Comparison of ENCODE assay signal across 8 cellular contexts in the genomic region with DNA sequence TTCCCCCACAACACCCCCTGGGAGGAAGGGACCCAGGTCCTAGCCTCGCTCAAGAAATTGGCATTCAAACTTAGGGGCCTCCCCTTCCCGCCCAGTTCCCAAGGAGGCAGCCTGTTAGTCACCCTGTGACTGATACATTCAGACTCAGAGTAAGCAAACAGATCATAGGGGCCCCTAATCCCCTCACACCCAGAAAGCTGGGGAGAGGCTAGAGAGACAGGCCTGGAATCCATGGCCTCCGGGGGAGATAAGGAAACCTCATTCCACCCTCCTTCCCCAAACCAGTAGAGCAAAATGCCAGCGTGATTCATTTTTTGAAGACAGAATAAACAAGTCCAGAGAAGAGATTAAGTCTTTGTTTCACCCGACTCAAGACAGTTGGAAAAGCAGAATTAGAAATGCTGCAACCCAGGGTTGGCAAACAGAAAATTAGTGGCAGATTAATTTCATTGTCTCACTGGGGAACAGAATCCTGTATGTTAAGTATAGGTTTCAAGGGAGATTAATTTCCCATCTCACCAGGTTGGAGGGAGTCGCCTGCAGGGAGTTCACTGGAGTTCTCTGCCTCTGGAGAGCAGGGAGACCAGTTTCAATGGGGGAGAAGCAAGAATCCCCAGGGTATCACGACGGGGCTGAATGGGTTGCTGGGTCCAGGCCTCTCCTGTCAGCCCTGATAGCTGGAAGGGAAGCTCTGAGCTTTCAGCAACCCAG.
DNase-seq lines count a peak whose midpoint lies in the region; ATAC-seq and TF ChIP-seq lines count a peak whose summit lies in the region.

No MANE protein-coding gene starts in this region.

- POLR2A ChIA-PET in activated B cell treated with CpG ODN at 0.5 μM for 24 hours (lab: Charles Lee) = interaction anchor here (0.8 to 2.5 kb wide), 2 partner anchors 9 to 10 kb away, joined by 4 to 16 read pairs; no protein-coding TSS in a partner anchor

- peak; percentile 89 for DNase-seq in AG09309 (ENCODE audit: low read depth)
- DNase-seq in HAP-1 (ENCODE audit: low spot score in 2 of 2) = peak; percentile 78 to 79
- DNase-seq in activated B cell treated with CpG ODN at 0.5 μM for 24 hours = no peak
- peak; percentile 48 for DNase-seq in iPS-NIHi7 (ENCODE audit: extremely low spot score)
- no peak for DNase-seq in vagina (ENCODE audit: extremely low spot score in 2 of 2)
- no peak for DNase-seq in psoas muscle

- H3K4me1 ChIP-seq in HAP-1 = peaks cover 18% of the 10 kb centered on the region
- H3K4me1 ChIP-seq in vagina = peaks cover 31% of the 10 kb centered on the region
- H3K4me1 ChIP-seq in psoas muscle = no peaks in the 10 kb centered on the region

- H3K27me3 Mint-ChIP-seq in activated B cell treated with CpG ODN at 0.5 μM for 24 hours = no peaks in the 10 kb centered on the region

- in situ Hi-C loops in HAP-1 (cut with MboI; ENCODE audit: low sequenced_read_pairs) = no loop called here

- WGBS in psoas muscle, 3 donors = 67 to 80% (median 78%) methylated on average over 8 of the region's 8 CpGs

- H3K27ac ChIP-seq in vagina (no peak overlapping the region), psoas muscle (no peak overlapping the region)

- no peaks in the 10 kb centered on the region for H3K36me3 Mint-ChIP-seq in activated B cell treated with CpG ODN at 0.5 μM for 24 hours (ENCODE audit: low read depth)

- TF ChIP-seq CTCF in AG09309 (IDR thresholded peaks at IDR 0.05; ENCODE audit: control insufficient read depth, insufficient read depth, low read depth, low read length, missing control alignments) (no peak), activated B cell treated with CpG ODN at 0.5 μM for 24 hours (IDR thresholded peaks at IDR 0.05) (no peak), vagina (IDR thresholded peaks at IDR 0.05) (no peak), psoas muscle (IDR thresholded peaks at IDR 0.05) (no peak)

- H3K27me3 ChIP-seq in HAP-1 (ENCODE audit: low read depth) (peaks cover 3% of the 10 kb centered on the region), vagina (no peaks in the 10 kb centered on the region), psoas muscle (ENCODE audit: insufficient read depth in 3 of 3, low read length in 2 of 3) (no peaks in the 10 kb centered on the region)

- H3K27ac Mint-ChIP-seq in activated B cell treated with CpG ODN at 0.5 μM for 24 hours = peak overlapping the region; percentile 46

- no peak for ATAC-seq in activated B cell treated with CpG ODN at 0.5 μM for 24 hours (ENCODE audit: low read depth)
- ATAC-seq in psoas muscle = no peak
- ATAC-seq in HG03457 (IDR thresholded peaks at IDR 0.05; ENCODE audit: unreplicated experiment) = no peak
- ATAC-seq in GM21737 (IDR thresholded peaks at IDR 0.05; ENCODE audit: unreplicated experiment) = no peak

- H3K4me3 ChIP-seq in AG09309 (ENCODE audit: control insufficient read depth, low read depth, low read length) (no peak overlapping the region), HAP-1 (no peak overlapping the region), vagina (no peak overlapping the region), psoas muscle (no peak overlapping the region)

- no peak overlapping the region for H3K4me3 Mint-ChIP-seq in activated B cell treated with CpG ODN at 0.5 μM for 24 hours

- H3K36me3 ChIP-seq in HAP-1 (replicated peaks) = no peaks in the 10 kb centered on the region
- H3K36me3 ChIP-seq in vagina = no peaks in the 10 kb centered on the region
- H3K36me3 ChIP-seq in psoas muscle (ENCODE audit: insufficient read depth in 1 of 2, low read depth in 1 of 2) = no peaks in the 10 kb centered on the region

- H3K9me3 Mint-ChIP-seq in activated B cell treated with CpG ODN at 0.5 μM for 24 hours = no peaks in the 10 kb centered on the region

- TF ChIP-seq POLR2A in vagina (IDR thresholded peaks at IDR 0.05) = no peak

- H3K4me1 Mint-ChIP-seq in activated B cell treated with CpG ODN at 0.5 μM for 24 hours = peaks cover 60% of the 10 kb centered on the region

- CTCF ChIA-PET in activated B cell treated with CpG ODN at 0.5 μM for 24 hours (lab: Charles Lee) = interaction anchor here (1.5 kb wide), 1 partner anchor 28 kb away, joined by 3 read pairs; no protein-coding TSS in a partner anchor

- no peaks in the 10 kb centered on the region for H3K9me3 ChIP-seq in HAP-1
- H3K9me3 ChIP-seq in vagina = no peaks in the 10 kb centered on the region
- H3K9me3 ChIP-seq in psoas muscle = no peaks in the 10 kb centered on the region

- intact Hi-C loops in activated B cell treated with CpG ODN at 0.5 μM for 24 hours (cut with micrococcal nuclease) = loop anchor here (1.0 kb wide), 1 partner anchor 9 kb away; no protein-coding TSS in a partner anchor
- intact Hi-C loops in vagina (cut with DNase I) = no loop called here
- intact Hi-C loops in psoas muscle (cut with DNase I) = no loop called here

Comparison
In these comparisons a context has a peak if more than half of its experiments do, and no peak if none do; other contexts are left out.
1. DNase-seq: peak in AG09309 (single experiment), HAP-1 (2 of 2) and iPS-NIHi7 (single experiment); none in activated B cell treated with CpG ODN at 0.5 μM for 24 hours (single experiment), vagina (0 of 2) and psoas muscle (0 of 2).